2 cellular contexts compared by ENCODE assay signal in the genomic region with DNA sequence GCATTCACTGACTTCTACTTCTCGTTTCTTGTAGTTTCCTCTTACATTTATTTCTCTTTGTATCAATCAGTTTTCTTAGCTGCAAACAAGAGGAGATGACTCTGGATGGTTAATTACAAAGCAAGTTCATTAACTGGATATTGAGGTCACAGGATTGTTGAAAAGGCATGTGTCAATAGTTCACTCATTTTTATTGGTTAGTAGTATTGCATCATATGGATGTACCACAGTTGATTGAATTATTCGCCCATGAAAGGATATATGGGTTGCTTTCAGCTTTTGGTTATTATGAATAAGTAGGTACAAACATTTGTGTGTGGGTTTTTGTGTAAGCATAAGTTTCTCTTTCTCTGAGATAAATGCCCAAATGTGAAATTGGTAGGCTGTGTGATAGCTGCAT.
A peak's percentile ranks its signal among the peaks of the same experiment; 100 is the strongest.
TF ChIP-seq lines count a peak whose summit lies in the region.

No MANE protein-coding gene starts in this region.

TF ChIP-seq in HepG2, 621 proteins besides CTCF, POLR2A, EP300 and RAD21:
- TF ChIP-seq CEBPB (IDR thresholded peaks at IDR 0.05; ENCODE audit: borderline replicate concordance, low read depth, low read length) (peak; percentile 17; the same call in 1 of the 2 replicates), EED (CRISPR knock-in tag; IDR thresholded peaks at IDR 0.05) (no peak)
TF ChIP-seq in HepG2: peak in this region for 1.

TF ChIP-seq in H1, 55 proteins besides CTCF, POLR2A, EP300 and RAD21:
- TF ChIP-seq CEBPB (IDR thresholded peaks at IDR 0.05; ENCODE audit: low read depth, low read length) (peak; percentile 38; the same call in 1 of the 2 replicates), KDM4A (IDR thresholded peaks at IDR 0.05; ENCODE audit: low read depth, low read length, severe bottlenecking) (no peak)
